In genomic region chr4:121050251-121050650, GRCh38 we compare ENCODE assay signal across 14 cellular contexts. TPM values are rescaled to one million over a fixed set of nuclear protein-coding genes. Genes with fewer than 3 reads are reported as not detected.
A peak's percentile ranks its signal among the peaks of the same experiment; 100 is the strongest.
DNase-seq lines count a peak whose midpoint lies in the region; ATAC-seq and TF ChIP-seq lines count a peak whose summit lies in the region.
"Had no signal": no experiment of that assay in that cellular context is flagged by ENCODE, and none has a peak within 500 bp of the region (broad histone marks: within the 10 kb centered on the region; RNA-seq: fewer than 3 reads in every experiment).

No MANE protein-coding gene starts in this region.

- no peaks in the 10 kb centered on the region for H3K79me2 ChIP-seq in SK-N-SH (ENCODE audit: insufficient read depth)

- intact Hi-C loops in heart left ventricle (cut with DNase I) = loop anchor here in 1 of 10 donors (2.0 kb wide), 1 partner anchor 331 kb away; no protein-coding TSS in a partner anchor
- intact Hi-C loops in Right ventricle myocardium superior (cut with DNase I) = no loop called here
- intact Hi-C loops in upper lobe of right lung (cut with DNase I) = no loop called here

- peak in 8 of 12 donors; percentile 7 to 49 (median 38) for TF ChIP-seq CTCF in heart left ventricle (IDR thresholded peaks at IDR 0.05)
- TF ChIP-seq CTCF in SK-N-SH (IDR thresholded peaks at IDR 0.05) = peak; percentile 50
- peak; percentile 30 for TF ChIP-seq CTCF in foreskin fibroblast (IDR thresholded peaks at IDR 0.05; ENCODE audit: low read depth, low read length)
- TF ChIP-seq CTCF in upper lobe of right lung (IDR thresholded peaks at IDR 0.05) = peak; percentile 29

- CTCF ChIA-PET in SK-N-SH (lab: Yijun Ruan, JAX) = interaction anchor here (0.7 to 1.7 kb wide), 7 partner anchors 16 to 895 kb away, joined by 3 to 9 read pairs (median 4); no protein-coding TSS in a partner anchor

- H3K9me2 ChIP-seq in SK-N-SH = no peaks in the 10 kb centered on the region

- no peak overlapping the region for H3K4me3 ChIP-seq in heart left ventricle
- no peak overlapping the region for H3K4me3 ChIP-seq in SK-N-SH (ENCODE audit: low read depth in 2 of 2, low read length in 1 of 2)
- no peak overlapping the region for H3K4me3 ChIP-seq in foreskin fibroblast (ENCODE audit: low read depth in 1 of 2, low read length in 2 of 2)
- no peak overlapping the region for H3K4me3 ChIP-seq in upper lobe of right lung
- H3K4me3 ChIP-seq: BLaER1 treated with 17β-estradiol and CSF1 and Interleukin-3, amounts not matched to agents 10 nM and 100 nM; vagina had no signal

- H3K9ac ChIP-seq in SK-N-SH = no peak overlapping the region
- H3K9ac ChIP-seq: BLaER1 treated with 17β-estradiol and CSF1 and Interleukin-3, amounts not matched to agents 10 nM and 100 nM had no signal

- no peaks in the 10 kb centered on the region for H3K9me3 ChIP-seq in heart left ventricle
- H3K9me3 ChIP-seq in SK-N-SH = no peaks in the 10 kb centered on the region
- no peaks in the 10 kb centered on the region for H3K9me3 ChIP-seq in upper lobe of right lung
- H3K9me3 ChIP-seq: BLaER1 treated with 17β-estradiol and CSF1 and Interleukin-3, amounts not matched to agents 10 nM and 100 nM; vagina had no signal

- POLR2A ChIA-PET in SK-N-SH (lab: Yijun Ruan, JAX) = no interaction called here

- TF ChIP-seq EP300 in SK-N-SH (IDR thresholded peaks at IDR 0.05; ENCODE audit: borderline replicate concordance in 1 of 2, low read depth in 1 of 2, low read length in 1 of 2) = no peak

- no peak overlapping the region for H3K4me2 ChIP-seq in SK-N-SH
- H3K4me2 ChIP-seq: BLaER1 treated with 17β-estradiol and CSF1 and Interleukin-3, amounts not matched to agents 10 nM and 100 nM had no signal

- no peak for DNase-seq in heart left ventricle
- no peak for DNase-seq in Right ventricle myocardium superior
- no peak for DNase-seq in SK-N-SH
- DNase-seq in foreskin fibroblast = peak in 1 of 2 donors; percentile 47
- no peak for DNase-seq in upper lobe of right lung
- DNase-seq in NCI-H2171 treated with DMSO at 0.1 percent for 48 hours (lab: John Stamatoyannopoulos, UW) = no peak
- DNase-seq in stimulated activated CD8-positive, alpha-beta memory T cell treated with anti-CD3 and anti-CD28 coated beads, Interleukin-4, amount 100 ng/mL, for 48 hours = no peak
- DNase-seq: activated CD8-positive, alpha-beta memory T cell treated with anti-CD3 and anti-CD28 coated beads, Interleukin-2, amount 10 ng/mL, durations not matched to agents 7 days and 5 days; central memory CD4-positive, alpha-beta T cell; nucleus accumbens; SW 1271 had no signal

- no peaks in the 10 kb centered on the region for H3F3A ChIP-seq in SK-N-SH (replicated peaks; ENCODE audit: insufficient read depth)

- ATAC-seq in heart left ventricle (no peak), Right ventricle myocardium superior (ENCODE audit: poor library complexity) (no peak), upper lobe of right lung (no peak), HG03097 (IDR thresholded peaks at IDR 0.05; ENCODE audit: low FRiP score, unreplicated experiment) (no peak)
- ATAC-seq: activated CD8-positive, alpha-beta memory T cell treated with anti-CD3 and anti-CD28 coated beads, Interleukin-2, amount 10 ng/mL, durations not matched to agents 7 days and 5 days had no signal

- no peak overlapping the region for H2AFZ ChIP-seq in SK-N-SH (ENCODE audit: low read depth)

- peak; percentile 38 for TF ChIP-seq RAD21 in SK-N-SH (IDR thresholded peaks at IDR 0.05; ENCODE audit: low read length)

- no peaks in the 10 kb centered on the region for H4K20me1 ChIP-seq in SK-N-SH (ENCODE audit: insufficient read depth)
- H4K20me1 ChIP-seq: BLaER1 treated with 17β-estradiol and CSF1 and Interleukin-3, amounts not matched to agents 10 nM and 100 nM had no signal

- no peaks in the 10 kb centered on the region for H3K36me3 ChIP-seq in heart left ventricle
- no peaks in the 10 kb centered on the region for H3K36me3 ChIP-seq in SK-N-SH (replicated peaks in 1 of 2; ENCODE audit: control insufficient read depth in 1 of 2, insufficient read depth in 2 of 2, low read length in 1 of 2)
- no peaks in the 10 kb centered on the region for H3K36me3 ChIP-seq in upper lobe of right lung
- H3K36me3 ChIP-seq: BLaER1 treated with 17β-estradiol and CSF1 and Interleukin-3, amounts not matched to agents 10 nM and 100 nM; vagina had no signal

- no peaks in the 10 kb centered on the region for H3K27me3 ChIP-seq in heart left ventricle
- no peaks in the 10 kb centered on the region; the same call in 1 of the 2 replicates for H3K27me3 ChIP-seq in SK-N-SH (ENCODE audit: insufficient read depth)
- H3K27me3 ChIP-seq in upper lobe of right lung = no peaks in the 10 kb centered on the region
- H3K27me3 ChIP-seq: BLaER1 treated with 17β-estradiol and CSF1 and Interleukin-3, amounts not matched to agents 10 nM and 100 nM; vagina had no signal

- H3K4me1 ChIP-seq in heart left ventricle (peaks cover 0 to 8% (median 0%) of the 10 kb centered on the region in 12 donors), SK-N-SH (ENCODE audit: control insufficient read depth in 1 of 2, insufficient read depth in 2 of 2, low read depth in 1 of 2, low read length in 1 of 2) (no peaks in the 10 kb centered on the region; a peak in 2 of 4 replicates), upper lobe of right lung (peaks cover 7% of the 10 kb centered on the region)
- H3K4me1 ChIP-seq: vagina had no signal

- no peak for TF ChIP-seq POLR2A in heart left ventricle (IDR thresholded peaks at IDR 0.05)

- H3K27ac ChIP-seq in heart left ventricle (no peak overlapping the region), SK-N-SH (ENCODE audit: low read depth in 2 of 2, low read length in 1 of 2) (no peak overlapping the region), upper lobe of right lung (no peak overlapping the region)
- H3K27ac ChIP-seq: BLaER1 treated with 17β-estradiol and CSF1 and Interleukin-3, amounts not matched to agents 10 nM and 100 nM; vagina had no signal

TF ChIP-seq in SK-N-SH, 30 proteins besides CTCF, POLR2A, EP300 and RAD21:
- TF ChIP-seq RFX5 (IDR thresholded peaks at IDR 0.05; ENCODE audit: low read length) = no peak
- peak; percentile 30; the same call in 1 of the 2 replicates for TF ChIP-seq SMC3 (IDR thresholded peaks at IDR 0.05; ENCODE audit: low read depth, low read length)
- no peak for TF ChIP-seq GABPA (IDR thresholded peaks at IDR 0.05; ENCODE audit: low read depth)
- TF ChIP-seq POLR2AphosphoS5 (IDR thresholded peaks at IDR 0.05; ENCODE audit: low read depth, low read length) = no peak
- no peak for TF ChIP-seq RCOR1 (IDR thresholded peaks at IDR 0.05; ENCODE audit: low read length)
- TF ChIP-seq EZH2phosphoT487 (IDR thresholded peaks at IDR 0.05; ENCODE audit: borderline replicate concordance, low read depth) = no peak

RNA-seq across cellular contexts. Expression of gene NDNF, which starts 22.1 kb away (rescaled TPM):
- total RNA-seq in heart left ventricle (10 to 100 TPM in 3 of 9 donors, 1 to 10 TPM in 6; 3.0 to 11.2 (median 8.2) TPM), Right ventricle myocardium superior (8.1 TPM), upper lobe of right lung (201 TPM)
- polyA plus RNA-seq in heart left ventricle (1 to 10 TPM; 2.8 to 6.7 TPM), SK-N-SH (2012; rRNA removed) (0.13 TPM in 1 of 2 replicates, not detected in the other)
- 0.04 TPM in 2 replicates for polyA plus RNA-seq in SK-N-SH (2012; cell fraction: cytosol; rRNA removed)
- 0.06 TPM in 1 of 2 replicates, not detected in the other for polyA plus RNA-seq in SK-N-SH (2012; cell fraction: nucleus; rRNA removed)

Comparison
In these comparisons a context has a peak if more than half of its experiments do, and no peak if none do; other contexts are left out.
1. RNA of gene NDNF, which starts 22.1 kb away (total RNA-seq): 201 TPM in upper lobe of right lung (single experiment); 3.0 to 11.2 TPM in heart left ventricle and 8.1 TPM in Right ventricle myocardium superior (single experiment); every median in the first group is over 10 times any median in the second.
2. Peak in every context shown above with its lines, with median percentiles within 50 percentile points of each other: CTCF ChIP-seq.